In genomic region chr11:109798521-109798920, GRCh38 we compare ENCODE assay signal across 27 cellular contexts.
"Had no signal": no experiment of that assay in that cellular context is flagged by ENCODE, and none has a peak within 500 bp of the region (broad histone marks: within the 10 kb centered on the region; RNA-seq: fewer than 3 reads in every experiment).

No MANE protein-coding gene starts in this region.

- H3K36me3 ChIP-seq: brain microvascular endothelial cell, SJSA1 had no signal

- ATAC-seq: activated CD8-positive, alpha-beta memory T cell treated with anti-CD3 and anti-CD28 coated beads, Interleukin-2, amount 10 ng/mL, durations not matched to agents 7 days and 5 days; activated naive CD4-positive, alpha-beta T cell treated with anti-CD3 and anti-CD28 coated beads, Interleukin-2, amount 50 U/mL, for 72 hours; activated naive CD8-positive, alpha-beta T cell treated with anti-CD3 and anti-CD28 coated beads, Interleukin-2, amount 50 U/mL, for 24 hours; activated T-cell treated with anti-CD3 and anti-CD28 coated beads, Interleukin-2, amount 50 U/mL, for 4 hours; PC-3; SK-N-SH treated with all-trans-retinoic acid at 6 μM for 48 hours; WTC11 had no signal

- H3K4me3 ChIP-seq: SJSA1 had no signal

- H3K4me2 ChIP-seq: KMS-11 had no signal

- H3K27me3 ChIP-seq: brain microvascular endothelial cell, SJSA1 had no signal

- H3K27ac ChIP-seq: brain microvascular endothelial cell, KMS-11, SJSA1 had no signal

- DNase-seq: activated CD4-positive, alpha-beta T cell treated with anti-CD3 and anti-CD28 coated beads for 48 hours; activated CD4-positive, alpha-beta T cell treated with anti-CD3 and anti-CD28 coated beads, Interleukin-2, amount 50 U/mL, for 48 hours; activated CD4-positive, CD25-positive, alpha-beta regulatory T cell treated with anti-CD3 and anti-CD28 coated beads, Interleukin-2, amount 50 U/mL, for 72 hours; activated CD8-positive, alpha-beta memory T cell treated with anti-CD3 and anti-CD28 coated beads, Interleukin-2, amount 10 ng/mL, durations not matched to agents 7 days and 5 days; activated effector memory CD4-positive, alpha-beta T cell treated with anti-CD3 and anti-CD28 coated beads, Interleukin-2, amount 50 U/mL, for 16 hours; activated naive CD4-positive, alpha-beta T cell treated with Interleukin-2 at 50 U/mL for 16 hours; activated naive CD8-positive, alpha-beta T cell treated with anti-CD3 and anti-CD28 coated beads, Interleukin-2, amount 50 U/mL, for 24 hours; activated T-cell treated with anti-CD3 and anti-CD28 coated beads, Interleukin-2, amount 50 U/mL, for 4 hours; amygdala; brain microvascular endothelial cell; caudate nucleus; MM.1S; NCI-H1105 treated with DMSO at 0.1 percent for 48 hours; NCI-H1436 treated with DMSO at 0.1 percent for 48 hours; NCI-H187; NCI-H2081; NCI-H446; NCI-H524; PC-3; SHP77; SW 1271; T-helper 9 cell had no signal

- H3K9me3 ChIP-seq: SJSA1 had no signal

- H3K9ac ChIP-seq: KMS-11 had no signal

- H3K4me1 ChIP-seq: SJSA1 had no signal
